Comparison of ENCODE assay signal across 8 cellular contexts in genomic region chr12:75389706-75390105, GRCh38. TPM values are rescaled to one million over a fixed set of nuclear protein-coding genes. Genes with fewer than 3 reads are reported as not detected.
DNase-seq lines count a peak whose midpoint lies in the region; ATAC-seq and TF ChIP-seq lines count a peak whose summit lies in the region.

No MANE protein-coding gene starts in this region.

- peak overlapping the region; percentile 63 to 76 for H3K4me3 ChIP-seq in ascending aorta
- H3K4me3 ChIP-seq in muscle layer of colon (ENCODE audit: low read depth in 1 of 2, low read length in 2 of 2), result peak overlapping the region in 1 of 2 donors; percentile 78
- peak overlapping the region; percentile 4 for H3K4me3 ChIP-seq in urinary bladder (ENCODE audit: low read depth, low read length)

- H3K9me3 Mint-ChIP-seq in activated naive CD4-positive, alpha-beta T cell treated with anti-CD3 and anti-CD28 coated beads, Interleukin-2, amount 50 U/mL, for 24 hours, result no peaks in the 10 kb centered on the region

- H3K27me3 ChIP-seq in ascending aorta, result no peaks in the 10 kb centered on the region
- no peaks in the 10 kb centered on the region for H3K27me3 ChIP-seq in muscle layer of colon (ENCODE audit: control insufficient read depth in 1 of 2, insufficient read depth in 2 of 2, low read length in 2 of 2)

- H3K36me3 ChIP-seq in ascending aorta (no peaks in the 10 kb centered on the region), muscle layer of colon (ENCODE audit: insufficient read depth, low read length) (no peaks in the 10 kb centered on the region), urinary bladder (ENCODE audit: insufficient read depth) (no peaks in the 10 kb centered on the region)

- intact Hi-C loops in ascending aorta (cut with DNase I), result loop anchor here (2.0 to 10.0 kb wide), 6 partner anchors 55 to 1675 kb away; partner anchors contain the start of genes E2F7, GLIPR1L1, KRR1 and PHLDA1

- peak overlapping the region; percentile 94 for H3K27ac Mint-ChIP-seq in activated naive CD4-positive, alpha-beta T cell treated with anti-CD3 and anti-CD28 coated beads, Interleukin-2, amount 50 U/mL, for 24 hours

- peaks cover 0 to 5% of the 10 kb centered on the region in 2 donors for H3K9me3 ChIP-seq in ascending aorta
- H3K9me3 ChIP-seq in muscle layer of colon (ENCODE audit: low read length), result no peaks in the 10 kb centered on the region

- peak overlapping the region; percentile 90 for H3K4me3 Mint-ChIP-seq in activated naive CD4-positive, alpha-beta T cell treated with anti-CD3 and anti-CD28 coated beads, Interleukin-2, amount 50 U/mL, for 24 hours

- TF ChIP-seq CTCF in ascending aorta (IDR thresholded peaks at IDR 0.05), result no peak

- H3K4me1 ChIP-seq in ascending aorta, result peaks cover 0 to 8% of the 10 kb centered on the region in 2 donors
- peaks cover 23% of the 10 kb centered on the region for H3K4me1 ChIP-seq in muscle layer of colon (ENCODE audit: insufficient read depth, low read length)
- no peaks in the 10 kb centered on the region for H3K4me1 ChIP-seq in urinary bladder (ENCODE audit: insufficient read depth)

- 30% methylated on average over 1 of the region's 1 CpG for WGBS in urinary bladder

- H3K27ac ChIP-seq in ascending aorta (peak overlapping the region; percentile 95 to 97), muscle layer of colon (ENCODE audit: low read depth, low read length) (no peak overlapping the region), urinary bladder (ENCODE audit: low read depth) (no peak overlapping the region)

- H3K4me1 Mint-ChIP-seq in activated naive CD4-positive, alpha-beta T cell treated with anti-CD3 and anti-CD28 coated beads, Interleukin-2, amount 50 U/mL, for 24 hours, result peaks cover 51% of the 10 kb centered on the region

- H3K27me3 Mint-ChIP-seq in activated naive CD4-positive, alpha-beta T cell treated with anti-CD3 and anti-CD28 coated beads, Interleukin-2, amount 50 U/mL, for 24 hours, result no peaks in the 10 kb centered on the region

- peak overlapping the region; percentile 41 for H3K9ac ChIP-seq in muscle layer of colon (ENCODE audit: low read length)

- H3K36me3 Mint-ChIP-seq in activated naive CD4-positive, alpha-beta T cell treated with anti-CD3 and anti-CD28 coated beads, Interleukin-2, amount 50 U/mL, for 24 hours, result no peaks in the 10 kb centered on the region

- no peak for DNase-seq in activated naive CD4-positive, alpha-beta T cell (lab: John Stamatoyannopoulos, UW)
- no peak for DNase-seq in ascending aorta (ENCODE audit: low spot score in 2 of 2)
- DNase-seq in stimulated activated CD4-positive, alpha-beta T cell treated with anti-CD3 and anti-CD28 coated beads, Interleukin-15, amount 100 ng/mL, for 24 hours, result no peak

- ATAC-seq in GM19467 (IDR thresholded peaks at IDR 0.05; ENCODE audit: unreplicated experiment) (no peak), HG02885 (IDR thresholded peaks at IDR 0.05; ENCODE audit: poor library complexity, unreplicated experiment) (no peak)

RNA-seq across cellular contexts. Expression of gene GLIPR1L2, which starts 1.2 kb away (rescaled TPM):
- not detected for total RNA-seq in ascending aorta
- total RNA-seq in urinary bladder, result 2.4 TPM
- polyA plus RNA-seq in urinary bladder, result 3.2 TPM

RNA-seq across cellular contexts. Expression of gene GLIPR1L1, which starts 55.2 kb away (rescaled TPM):
- total RNA-seq in ascending aorta (not detected), urinary bladder (not detected)
- not detected for polyA plus RNA-seq in urinary bladder

RNA-seq across cellular contexts. Expression of gene CAPS2, which starts 59.6 kb away (rescaled TPM):
- total RNA-seq in ascending aorta (11.0 TPM), urinary bladder (17.2 TPM)
- 3.7 TPM for polyA plus RNA-seq in urinary bladder

Comparison
In these comparisons a context has a peak if more than half of its experiments do, and no peak if none do; other contexts are left out.
1. H3K27ac ChIP-seq: peak in ascending aorta (2 of 2); none in muscle layer of colon (single experiment) and urinary bladder (single experiment).